In the genomic region with DNA sequence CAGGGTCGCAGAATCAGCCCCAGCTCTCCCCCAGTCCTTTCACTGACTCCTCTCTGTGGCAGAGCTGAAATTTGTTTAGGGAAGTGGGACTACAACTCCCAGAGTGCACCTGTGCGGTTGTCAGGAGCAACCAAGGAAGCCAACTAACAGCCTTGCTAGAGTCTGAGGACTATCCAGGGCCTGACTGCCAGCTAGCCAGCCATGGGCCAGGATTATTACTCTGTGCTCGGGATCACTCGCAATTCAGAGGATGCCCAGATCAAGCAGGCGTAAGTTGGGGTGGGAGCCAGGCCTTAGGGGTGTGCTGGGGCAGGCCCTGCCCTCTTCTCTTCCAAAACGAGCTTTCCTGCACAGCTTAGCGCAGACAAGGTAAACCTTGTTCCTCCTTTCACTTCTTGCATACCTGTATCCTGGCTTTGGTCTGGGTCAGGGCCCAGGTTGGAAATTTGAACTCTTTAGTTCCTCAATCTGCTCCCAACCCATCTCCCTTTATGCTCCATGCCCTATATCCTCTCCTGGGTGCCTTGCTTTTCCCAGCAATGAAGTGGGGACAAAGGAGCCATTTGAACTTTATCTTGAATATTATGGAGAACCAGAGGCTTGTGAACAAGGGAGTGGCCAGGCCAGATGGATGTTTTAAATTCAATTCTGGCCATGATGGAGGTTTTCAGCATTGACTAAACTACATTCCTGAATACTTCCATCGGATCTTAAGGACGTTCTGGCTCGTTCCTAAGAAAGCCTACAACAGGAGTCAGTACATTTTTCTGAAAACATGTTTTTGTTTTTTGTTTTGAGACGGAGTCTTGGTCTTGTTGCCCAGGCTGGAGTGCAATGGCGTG, we compare ENCODE assay signal across 9 cellular contexts. TPM values are rescaled to one million over a fixed set of nuclear protein-coding genes. Genes with fewer than 3 reads are reported as not detected.
DNase-seq lines count a peak whose midpoint lies in the region; ATAC-seq, FAIRE-seq and TF ChIP-seq lines count a peak whose summit lies in the region.
"Had no signal": no experiment of that assay in that cellular context is flagged by ENCODE, and none has a peak within 500 bp of the region (broad histone marks: within the 10 kb centered on the region; RNA-seq: fewer than 3 reads in every experiment).

A gene with protein sequence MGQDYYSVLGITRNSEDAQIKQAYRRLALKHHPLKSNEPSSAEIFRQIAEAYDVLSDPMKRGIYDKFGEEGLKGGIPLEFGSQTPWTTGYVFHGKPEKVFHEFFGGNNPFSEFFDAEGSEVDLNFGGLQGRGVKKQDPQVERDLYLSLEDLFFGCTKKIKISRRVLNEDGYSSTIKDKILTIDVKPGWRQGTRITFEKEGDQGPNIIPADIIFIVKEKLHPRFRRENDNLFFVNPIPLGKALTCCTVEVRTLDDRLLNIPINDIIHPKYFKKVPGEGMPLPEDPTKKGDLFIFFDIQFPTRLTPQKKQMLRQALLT (plus strand): TSS at position 158 of the 842 bp plus-strand sequence. CDS start 44 bp downstream, at position 202.

- H3K36me3 Mint-ChIP-seq in activated CD8-positive, alpha-beta memory T cell treated with anti-CD3 and anti-CD28 coated beads, Interleukin-2, amount 10 ng/mL, durations not matched to agents 7 days and 5 days: no peaks in the 10 kb centered on the region
- H3K36me3 Mint-ChIP-seq in H9 (ENCODE audit: insufficient read depth in 1 of 3, low read depth in 3 of 3) (peaks cover 3 to 12% (median 5%) of the 10 kb centered on the region in 3 experiments; a peak in 5 of 7 replicates), WTC11 (peaks cover 3% of the 10 kb centered on the region; the same call in 1 of the 2 replicates)

- no peak within 1 kb of the TSS for H3K4me3 ChIP-seq in MG63
- H3K4me3 ChIP-seq in kidney (ENCODE audit: low read length in 2 of 2): no peak within 1 kb of the TSS
- H3K4me3 ChIP-seq: uterus had no signal

- FAIRE-seq in kidney (lab: Jason Lieb, UNC): no peak

- H3K27ac ChIP-seq in H9 (ENCODE audit: insufficient read length, low read depth, low read length) (no peak within 1 kb of the TSS), kidney (ENCODE audit: low read depth in 2 of 2, low read length in 2 of 2) (no peak within 1 kb of the TSS)
- H3K27ac ChIP-seq: uterus had no signal

- no peaks in the 10 kb centered on the region for H3K9me3 Mint-ChIP-seq in activated CD8-positive, alpha-beta memory T cell treated with anti-CD3 and anti-CD28 coated beads, Interleukin-2, amount 10 ng/mL, durations not matched to agents 7 days and 5 days (ENCODE audit: low read depth)
- H3K9me3 Mint-ChIP-seq in H9 (peaks cover 11 to 12% of the 10 kb centered on the region in 2 experiments), WTC11 (peaks cover 15% of the 10 kb centered on the region)

- peak; percentile 65 for ATAC-seq in activated CD8-positive, alpha-beta memory T cell treated with anti-CD3 and anti-CD28 coated beads, Interleukin-2, amount 10 ng/mL, durations not matched to agents 7 days and 5 days
- ATAC-seq in WTC11: peak; percentile 99
- ATAC-seq in HG03159 (IDR thresholded peaks at IDR 0.05; ENCODE audit: unreplicated experiment): no peak

- H2AFZ ChIP-seq in H9 (ENCODE audit: low read length): no peak within 1 kb of the TSS

- H3K27me3 ChIP-seq in H9 (ENCODE audit: insufficient read depth, low read length) (no peaks in the 10 kb centered on the region), MG63 (no peaks in the 10 kb centered on the region)
- H3K27me3 ChIP-seq: uterus had no signal

- no peak within 1 kb of the TSS for H4K91ac ChIP-seq in H9 (ENCODE audit: insufficient read length, low read depth, low read length)

- H3K4me1 ChIP-seq in H9 (ENCODE audit: insufficient read depth, low read length) (no peaks in the 10 kb centered on the region), kidney (ENCODE audit: control insufficient read depth in 1 of 2, insufficient read depth in 1 of 2, low read depth in 1 of 2, low read length in 2 of 2) (no peaks in the 10 kb centered on the region)
- H3K4me1 ChIP-seq: uterus had no signal

- H3T11ph ChIP-seq in H9 (ENCODE audit: low read length): no peak within 1 kb of the TSS

- no peak within 1 kb of the TSS for H3K18ac ChIP-seq in H9 (ENCODE audit: insufficient read length, low read depth, low read length)

- no peak within 1 kb of the TSS for H4K8ac ChIP-seq in H9 (replicated peaks; ENCODE audit: insufficient read length, low read depth, low read length)

- POLR2A ChIA-PET in WTC11 (lab: Charles Lee): no interaction called here

- no peak within 1 kb of the TSS for H3K27ac Mint-ChIP-seq in activated CD8-positive, alpha-beta memory T cell treated with anti-CD3 and anti-CD28 coated beads, Interleukin-2, amount 10 ng/mL, durations not matched to agents 7 days and 5 days
- no peak within 1 kb of the TSS for H3K27ac Mint-ChIP-seq in H9
- H3K27ac Mint-ChIP-seq in WTC11: no peak within 1 kb of the TSS

- no CpG with 5 or more reads among the region's 12 CpGs for WGBS in H9 (ENCODE audit: extremely low coverage, insufficient read length, low lambda C conversion rate)

- no peak within 1 kb of the TSS for H3K9ac ChIP-seq in H9 (ENCODE audit: extremely low read depth, insufficient read length, low read length)
- no peak within 1 kb of the TSS for H3K9ac ChIP-seq in kidney (ENCODE audit: low read length in 2 of 2)

- H2BK5ac ChIP-seq in H9 (ENCODE audit: insufficient read length, low read length): no peak within 1 kb of the TSS

- no peaks in the 10 kb centered on the region for H3K36me3 ChIP-seq in MG63
- no peaks in the 10 kb centered on the region for H3K36me3 ChIP-seq in kidney (ENCODE audit: control insufficient read depth in 1 of 2, insufficient read depth in 2 of 2, low read length in 2 of 2)
- H3K36me3 ChIP-seq: uterus had no signal

- no peak within 1 kb of the TSS for H3K56ac ChIP-seq in H9 (ENCODE audit: insufficient read length, low read depth, low read length)

- no peak for TF ChIP-seq CTCF in H9 (conservative IDR thresholded peaks at IDR 0.05)
- no peak for TF ChIP-seq CTCF in WTC11 (IDR thresholded peaks at IDR 0.05)
- TF ChIP-seq CTCF in kidney (IDR thresholded peaks at IDR 0.05; ENCODE audit: borderline replicate concordance, extremely low read depth, insufficient read depth): no peak

- no peak within 1 kb of the TSS for H2BK20ac ChIP-seq in H9 (ENCODE audit: low read depth, low read length, poor library complexity, severe bottlenecking)

- H3K23ac ChIP-seq in H9 (ENCODE audit: insufficient read length, low read depth, low read length): no peak within 1 kb of the TSS

- H2BK15ac ChIP-seq in H9 (ENCODE audit: low read depth, low read length): no peak within 1 kb of the TSS

- CTCF ChIA-PET in activated CD8-positive, alpha-beta memory T cell treated with anti-CD3 and anti-CD28 coated beads, Interleukin-2, amount 10 ng/mL, durations not matched to agents 7 days and 5 days (lab: Charles Lee): interaction anchor here (0.5 kb wide), 1 partner anchor 108 kb away, joined by 3 read pairs; no protein-coding TSS in a partner anchor
- CTCF ChIA-PET in WTC11 (lab: Charles Lee): interaction anchor here (0.5 to 1.3 kb wide), 3 partner anchors 20 to 286 kb away, joined by 3 to 4 read pairs (median 3); no protein-coding TSS in a partner anchor

- H3K4ac ChIP-seq in H9 (ENCODE audit: low read depth, low read length): no peak within 1 kb of the TSS

- H3K4me2 ChIP-seq in H9 (ENCODE audit: insufficient read depth, insufficient read length, low read length): no peak within 1 kb of the TSS

- no peaks in the 10 kb centered on the region for H3K23me2 ChIP-seq in H9 (ENCODE audit: insufficient read length, low read depth, low read length, poor library complexity, severe bottlenecking)

- H3K79me1 ChIP-seq in H9 (ENCODE audit: insufficient read depth, low read depth, low read length, poor library complexity, severe bottlenecking): no peaks in the 10 kb centered on the region

- DNase-seq in activated CD8-positive, alpha-beta memory T cell treated with anti-CD3 and anti-CD28 coated beads, Interleukin-2, amount 10 ng/mL, durations not matched to agents 7 days and 5 days: no peak
- no peak for DNase-seq in activated CD8-positive, alpha-beta memory T cell treated with anti-CD3 and anti-CD28 coated beads for 24 hours
- peak; percentile 79 for DNase-seq in H9
- peak; percentile 25 for DNase-seq in MG63
- peak; percentile 75 for DNase-seq in WTC11 (ENCODE audit: low spot score)
- peak; percentile 70 for DNase-seq in kidney
- DNase-seq in stimulated activated CD4-positive, alpha-beta T cell treated with anti-CD3 and anti-CD28 coated beads, Interleukin-1b, Interleukin-23, amount 100 ng/mL, for 48 hours: no peak

- no peaks in the 10 kb centered on the region for H4K20me1 ChIP-seq in H9 (ENCODE audit: control insufficient read depth, insufficient read depth, insufficient read length)

- no peak within 1 kb of the TSS for H2BK12ac ChIP-seq in H9 (ENCODE audit: insufficient read length, low read depth, low read length)

- no peak within 1 kb of the TSS for H4K5ac ChIP-seq in H9 (ENCODE audit: insufficient read length, low read depth, low read length)

- no peak within 1 kb of the TSS for H2BK120ac ChIP-seq in H9 (ENCODE audit: low read depth, low read length, poor library complexity, severe bottlenecking)

- peaks cover 2% of the 10 kb centered on the region for H3K27me3 Mint-ChIP-seq in activated CD8-positive, alpha-beta memory T cell treated with anti-CD3 and anti-CD28 coated beads, Interleukin-2, amount 10 ng/mL, durations not matched to agents 7 days and 5 days
- H3K27me3 Mint-ChIP-seq in H9 (ENCODE audit: low read depth): no peaks in the 10 kb centered on the region; the same call in 1 of the 2 replicates
- no peaks in the 10 kb centered on the region; the same call in 1 of the 2 replicates for H3K27me3 Mint-ChIP-seq in WTC11 (ENCODE audit: low read depth)

- peaks cover 11% of the 10 kb centered on the region for H3K9me3 ChIP-seq in H9 (ENCODE audit: control insufficient read depth, low read depth, low read length)
- no peaks in the 10 kb centered on the region for H3K9me3 ChIP-seq in MG63
- H3K9me3 ChIP-seq in kidney (ENCODE audit: control insufficient read depth in 1 of 2, low read length in 2 of 2): peaks cover 0 to 6% of the 10 kb centered on the region in 2 donors
- H3K9me3 ChIP-seq: uterus had no signal

- H3K14ac ChIP-seq in H9 (ENCODE audit: insufficient read depth, low read length): no peak within 1 kb of the TSS

- no peaks in the 10 kb centered on the region for H3K79me2 ChIP-seq in H9 (ENCODE audit: insufficient read depth, low read length)

- intact Hi-C loops in kidney (cut with DNase I): no loop called here

- no peak within 1 kb of the TSS for H2AK5ac ChIP-seq in H9 (ENCODE audit: insufficient read length, low read length)

- no peak within 1 kb of the TSS for H3K4me3 Mint-ChIP-seq in activated CD8-positive, alpha-beta memory T cell treated with anti-CD3 and anti-CD28 coated beads, Interleukin-2, amount 10 ng/mL, durations not matched to agents 7 days and 5 days
- H3K4me3 Mint-ChIP-seq in H9 (no peak within 1 kb of the TSS), WTC11 (no peak within 1 kb of the TSS)

- H3K4me1 Mint-ChIP-seq in activated CD8-positive, alpha-beta memory T cell treated with anti-CD3 and anti-CD28 coated beads, Interleukin-2, amount 10 ng/mL, durations not matched to agents 7 days and 5 days: no peaks in the 10 kb centered on the region
- H3K4me1 Mint-ChIP-seq in H9 (peaks cover 1 to 6% of the 10 kb centered on the region in 2 experiments; a peak in 1 of 4 replicates), WTC11 (no peaks in the 10 kb centered on the region)

RNA-seq across cellular contexts. Expression of the gene that starts here (rescaled TPM):
- total RNA-seq in activated CD8-positive, alpha-beta memory T cell treated with anti-CD3 and anti-CD28 coated beads, Interleukin-2, amount 10 ng/mL, durations not matched to agents 7 days and 5 days: under 1 TPM; 0.26 to 0.29 TPM
- total RNA-seq in H9 (2021) (not detected in 2 replicates), WTC11 (2021) (0.18 to 0.24 TPM (median 0.21 TPM) in 3 replicates), kidney (4.3 TPM)
- 0.79 TPM in 1 of 2 replicates, not detected in the other for total RNA-seq in MG63 (2014; rRNA removed; shearing (Covaris generic); ENCODE audit: low replicate concordance)
- polyA plus RNA-seq in kidney (ENCODE audit: insufficient read depth, low read depth, low replicate concordance): 1.5 TPM

Comparison
In these comparisons a context has a peak if more than half of its experiments do, and no peak if none do; other contexts are left out.
1. Peak in ATAC-seq in activated CD8-positive, alpha-beta memory T cell treated with anti-CD3 and anti-CD28 coated beads, Interleukin-2, amount 10 ng/mL, durations not matched to agents 7 days and 5 days; RNA of the gene not detected or under 1 TPM.
2. Peak in DNase-seq in H9; RNA of the gene not detected or under 1 TPM.
3. Peak in DNase-seq in MG63; RNA of the gene not detected or under 1 TPM.
4. Peak in DNase-seq and ATAC-seq in WTC11; RNA of the gene not detected or under 1 TPM.